In genomic region chr5:117590944-117591343, GRCh38 we compare ENCODE assay signal across 8 cellular contexts.
DNase-seq lines count a peak whose midpoint lies in the region; ATAC-seq, FAIRE-seq and TF ChIP-seq lines count a peak whose summit lies in the region.

No MANE protein-coding gene starts in this region.

- peak; percentile 86 for ATAC-seq in HG03457 (IDR thresholded peaks at IDR 0.05; ENCODE audit: unreplicated experiment)
- no peak for ATAC-seq in body of pancreas
- ATAC-seq in T-helper 17 cell: no peak

- H3K27ac Mint-ChIP-seq in T-helper 17 cell: no peak overlapping the region

- no peaks in the 10 kb centered on the region for H3K27me3 ChIP-seq in body of pancreas

- H3K36me3 ChIP-seq in body of pancreas (replicated peaks in 1 of 2; ENCODE audit: insufficient read depth in 1 of 2, low read depth in 2 of 2): no peaks in the 10 kb centered on the region

- no peaks in the 10 kb centered on the region for H3K4me1 ChIP-seq in body of pancreas

- no peak for TF ChIP-seq POLR2A in body of pancreas (IDR thresholded peaks at IDR 0.05)
- no peak for TF ChIP-seq POLR2A in lower leg skin (IDR thresholded peaks at IDR 0.05)

- no peaks in the 10 kb centered on the region for H3K27me3 Mint-ChIP-seq in T-helper 17 cell

- H3K9me3 ChIP-seq in body of pancreas (no peaks in the 10 kb centered on the region), T-helper 17 cell (ENCODE audit: control insufficient read depth, low read length, poor library complexity, severe bottlenecking) (no peaks in the 10 kb centered on the region)

- DNase-seq in CD1c-positive myeloid dendritic cell (ENCODE audit: extremely low spot score) (peak; percentile 8), GM19239 (ENCODE audit: insufficient read length, low spot score) (peak; percentile 1), body of pancreas (no peak), urothelium cell line (ENCODE audit: low spot score) (peak; percentile 18), lower leg skin (ENCODE audit: low spot score in 2 of 2) (no peak), T-helper 17 cell (no peak)
- no peak for DNase-seq in activated CD4-positive, alpha-beta T cell treated with anti-CD3 and anti-CD28 coated beads for 4 hours

- H3K4me3 ChIP-seq in body of pancreas (no peak overlapping the region), lower leg skin (ENCODE audit: low read depth, poor library complexity, severe bottlenecking) (no peak overlapping the region)

- H3K27ac ChIP-seq in body of pancreas: no peak overlapping the region

- FAIRE-seq in GM19239 (lab: Jason Lieb, UNC) (no peak), urothelium cell line (lab: Jason Lieb, UNC) (no peak)

- peak in 6 of 7 experiments; percentile 9 to 38 (median 22) for TF ChIP-seq CTCF in body of pancreas (IDR thresholded peaks at IDR 0.05)
- no peak for TF ChIP-seq CTCF in lower leg skin (IDR thresholded peaks at IDR 0.05)

- intact Hi-C loops in body of pancreas (cut with DNase I) (no loop called here), lower leg skin (cut with DNase I; ENCODE audit: low total_unique reads) (no loop called here)

- 34 to 38% methylated on average over 1 of the region's 1 CpG for WGBS in body of pancreas, 2 donors
- 57 to 59% methylated on average over 1 of the region's 1 CpG for WGBS in lower leg skin, 2 donors

- no peaks in the 10 kb centered on the region for H3K4me1 Mint-ChIP-seq in T-helper 17 cell

- no peaks in the 10 kb centered on the region for H3K36me3 Mint-ChIP-seq in T-helper 17 cell (ENCODE audit: low read depth)

- no peak overlapping the region for H3K4me3 Mint-ChIP-seq in T-helper 17 cell

Comparison
In these comparisons a context has a peak if more than half of its experiments do, and no peak if none do; other contexts are left out.
1. DNase-seq: peak in CD1c-positive myeloid dendritic cell (single experiment), GM19239 (single experiment) and urothelium cell line (single experiment); none in body of pancreas (0 of 4), activated CD4-positive, alpha-beta T cell treated with anti-CD3 and anti-CD28 coated beads for 4 hours (0 of 2), lower leg skin (0 of 2) and T-helper 17 cell (0 of 3).
2. CTCF ChIP-seq: peak in body of pancreas (6 of 7); none in lower leg skin (0 of 3).